In genomic region chr6:151693366-151693765, GRCh38 we compare ENCODE assay signal across 9 cellular contexts.
"Had no signal": no experiment of that assay in that cellular context is flagged by ENCODE, and none has a peak within 500 bp of the region (broad histone marks: within the 10 kb centered on the region; RNA-seq: fewer than 3 reads in every experiment).

No MANE protein-coding gene starts in this region.

- H3K27ac Mint-ChIP-seq: HFFc6 had no signal

- H3K27ac ChIP-seq: GM23248, HL-60 had no signal

- H3K4me1 ChIP-seq: HAP-1 had no signal

- H3K9me3 Mint-ChIP-seq: HFFc6 had no signal

- ATAC-seq: HCT116, K562 had no signal

- H3K36me3 ChIP-seq: HAP-1 had no signal

- H3K9me3 ChIP-seq: HAP-1 had no signal

- H3K4me3 Mint-ChIP-seq: HFFc6 had no signal

- H3K4me3 ChIP-seq: GM23248, HAP-1, K562 had no signal

- H3K9ac ChIP-seq: GM23248 had no signal

- H2AFZ ChIP-seq: GM23248 had no signal

- DNase-seq: GM23248, GOT3, H7, HFFc6, IMR-90 had no signal
